In genomic region chr20:4663044-4663443, GRCh38 we compare ENCODE assay signal across 23 cellular contexts. TPM values are rescaled to one million over a fixed set of nuclear protein-coding genes. Genes with fewer than 3 reads are reported as not detected.
DNase-seq lines count a peak whose midpoint lies in the region; FAIRE-seq and TF ChIP-seq lines count a peak whose summit lies in the region.
"Had no signal": no experiment of that assay in that cellular context is flagged by ENCODE, and none has a peak within 500 bp of the region (broad histone marks: within the 10 kb centered on the region; RNA-seq: fewer than 3 reads in every experiment).

No MANE protein-coding gene starts in this region.

- H3K4ac ChIP-seq in neuronal stem cell (ENCODE audit: low read length), result no peak overlapping the region

- no peaks in the 10 kb centered on the region for H3K27me3 ChIP-seq in mammary epithelial cell (ENCODE audit: insufficient read depth, low read length)
- no peaks in the 10 kb centered on the region for H3K27me3 ChIP-seq in bronchial epithelial cell (ENCODE audit: control insufficient read depth, insufficient read depth, low read length)
- H3K27me3 ChIP-seq in neuronal stem cell (ENCODE audit: control insufficient read depth in 3 of 3, insufficient read depth in 3 of 3, low read depth in 1 of 3, low read length in 3 of 3), result no peaks in the 10 kb centered on the region

- H3K4me1 ChIP-seq in mammary epithelial cell (ENCODE audit: insufficient read depth, low read length) (peaks cover 32% of the 10 kb centered on the region), neuronal stem cell (ENCODE audit: control insufficient read depth in 2 of 2, insufficient read depth in 1 of 2, low read depth in 1 of 2, low read length in 2 of 2) (no peaks in the 10 kb centered on the region)

- H3K9me3 ChIP-seq in mammary epithelial cell (replicated peaks; ENCODE audit: insufficient read depth, low read length), result no peaks in the 10 kb centered on the region
- peaks cover 0 to 2% of the 10 kb centered on the region in 2 donors for H3K9me3 ChIP-seq in neuronal stem cell (replicated peaks in 1 of 2; ENCODE audit: control insufficient read depth in 2 of 2, insufficient read depth in 1 of 2, low read depth in 1 of 2, low read length in 2 of 2)

- H3K4me3 ChIP-seq in mammary epithelial cell (replicated peaks in 1 of 3; ENCODE audit: insufficient read depth in 1 of 3, low read depth in 2 of 3, low read length in 3 of 3) (no peak overlapping the region), bronchial epithelial cell (ENCODE audit: low read depth, low read length) (no peak overlapping the region), neuronal stem cell (ENCODE audit: low read length in 2 of 2) (no peak overlapping the region)
- H3K4me3 ChIP-seq: GM23338 had no signal

- in situ Hi-C loops in mammary epithelial cell (cut with MboI; ENCODE audit: low sequenced_read_pairs in 2 of 2), result no loop called here

- no peak for TF ChIP-seq CTCF in mammary epithelial cell (conservative IDR thresholded peaks at IDR 0.05 in 1 of 2, IDR thresholded peaks at IDR 0.05 in 1 of 2; ENCODE audit: extremely low read depth in 1 of 2, insufficient read depth in 1 of 2, low read depth in 1 of 2, low read length in 2 of 2)
- TF ChIP-seq CTCF in MCF 10A (IDR thresholded peaks at IDR 0.05; ENCODE audit: unreplicated experiment), result no peak
- no peak for TF ChIP-seq CTCF in RWPE1 (conservative IDR thresholded peaks at IDR 0.05; ENCODE audit: low read depth)
- no peak for TF ChIP-seq CTCF in bronchial epithelial cell (IDR thresholded peaks at IDR 0.05; ENCODE audit: insufficient read depth, low read length, severe bottlenecking)

- no peaks in the 10 kb centered on the region for H3K36me3 ChIP-seq in mammary epithelial cell (ENCODE audit: insufficient read depth, low read length)
- H3K36me3 ChIP-seq in bronchial epithelial cell (ENCODE audit: control insufficient read depth, insufficient read depth, low read length), result no peaks in the 10 kb centered on the region
- H3K36me3 ChIP-seq in neuronal stem cell (replicated peaks in 1 of 2; ENCODE audit: control insufficient read depth in 2 of 2, insufficient read depth in 2 of 2, low read length in 2 of 2), result no peaks in the 10 kb centered on the region

- no peaks in the 10 kb centered on the region for H3K9me3 Mint-ChIP-seq in MCF 10A (ENCODE audit: unreplicated experiment)
- H3K9me3 Mint-ChIP-seq: CD4-positive, alpha-beta memory T cell; GM23338; H9; HFFc6 had no signal

- H3K4me1 Mint-ChIP-seq in MCF 10A (ENCODE audit: insufficient read depth, unreplicated experiment), result peaks cover 26% of the 10 kb centered on the region

- no peak overlapping the region for H3K4me3 Mint-ChIP-seq in MCF 10A (ENCODE audit: unreplicated experiment)
- H3K4me3 Mint-ChIP-seq: CD4-positive, alpha-beta memory T cell; GM23338; H9; HFFc6 had no signal

- BruUV-seq in mammary epithelial cell (replicated peaks; lab: Mats Ljungman, UMichigan) (no TSS peak), MCF 10A (replicated peaks; lab: Mats Ljungman, UMichigan) (no TSS peak)

- H3K27ac Mint-ChIP-seq in MCF 10A (ENCODE audit: low read depth, unreplicated experiment), result no peak overlapping the region
- H3K27ac Mint-ChIP-seq: GM23338, H9, HFFc6 had no signal

- H3K36me3 Mint-ChIP-seq in MCF 10A (ENCODE audit: insufficient read depth, unreplicated experiment), result no peaks in the 10 kb centered on the region
- H3K36me3 Mint-ChIP-seq: CD4-positive, alpha-beta memory T cell had no signal

- H3K79me2 ChIP-seq in mammary epithelial cell (ENCODE audit: insufficient read depth, low read length), result no peaks in the 10 kb centered on the region

- POLR2A ChIA-PET in MCF 10A (lab: Yijun Ruan, JAX) (interaction anchor here (0.5 kb wide), 1 partner anchor 65 kb away, joined by 3 read pairs; no protein-coding TSS in a partner anchor), RWPE1 (lab: Yijun Ruan, JAX; ENCODE audit: low non-redundant PET) (no interaction called here)

- no peak overlapping the region for H3K9ac ChIP-seq in mammary epithelial cell (ENCODE audit: insufficient read depth, low read length)
- no peak overlapping the region for H3K9ac ChIP-seq in neuronal stem cell (ENCODE audit: low read depth, low read length, poor library complexity)

- DNase-seq in mammary epithelial cell, result no peak
- no peak for DNase-seq in MCF 10A (ENCODE audit: unreplicated experiment)
- no peak for DNase-seq in RWPE1 (ENCODE audit: low spot score)
- DNase-seq in bronchial epithelial cell (ENCODE audit: low read depth), result no peak
- no peak for DNase-seq in neuronal stem cell (ENCODE audit: low spot score)
- no peak for DNase-seq in NCI-H1092 treated with DMSO at 0.1 percent for 48 hours (lab: John Stamatoyannopoulos, UW)
- no peak for DNase-seq in NCI-H82 treated with DMSO at 0.1 percent for 48 hours (lab: John Stamatoyannopoulos, UW; ENCODE audit: unreplicated experiment)
- DNase-seq in activated gamma-delta T cell (lab: John Stamatoyannopoulos, UW), result no peak
- DNase-seq: C1 segment of cervical spinal cord; Calu3; CD4-positive, alpha-beta memory T cell; COR-L47; DMS53; DMS79 treated with DMSO at 0.1 percent for 48 hours; GF-D8; H9; HFFc6 had no signal

- no peak overlapping the region for H2BK5ac ChIP-seq in neuronal stem cell (ENCODE audit: low read length)

- H3K27me3 Mint-ChIP-seq in MCF 10A (ENCODE audit: insufficient read depth, unreplicated experiment), result no peaks in the 10 kb centered on the region

- no peak overlapping the region for H4K91ac ChIP-seq in neuronal stem cell (ENCODE audit: low read depth, low read length, poor library complexity)

- no peak overlapping the region for H2AK5ac ChIP-seq in neuronal stem cell (ENCODE audit: low read depth, low read length)

- dilution Hi-C loops in mammary epithelial cell (cut with HindIII; ENCODE audit: low sequenced_read_pairs), result loop anchor here (5.0 kb wide), 1 partner anchor 41 kb away; no protein-coding TSS in a partner anchor

- peak overlapping the region; percentile 10 for H2BK120ac ChIP-seq in neuronal stem cell (ENCODE audit: low read depth, low read length)

- H2AFZ ChIP-seq in mammary epithelial cell (ENCODE audit: low read depth, low read length) (peak overlapping the region; percentile 49), neuronal stem cell (ENCODE audit: low read length) (no peak overlapping the region)
- H2AFZ ChIP-seq: GM23338 had no signal

- no peak overlapping the region for H2BK15ac ChIP-seq in neuronal stem cell (ENCODE audit: low read length)

- no peak overlapping the region for H4K8ac ChIP-seq in neuronal stem cell (ENCODE audit: low read depth, low read length)

- H2BK12ac ChIP-seq in neuronal stem cell (ENCODE audit: low read length), result no peak overlapping the region

- no peaks in the 10 kb centered on the region for H3K79me1 ChIP-seq in neuronal stem cell (ENCODE audit: low read depth, low read length)

- CTCF ChIA-PET in mammary epithelial cell (lab: Charles Lee; ENCODE audit: low non-redundant PET) (no interaction called here), MCF 10A (lab: Yijun Ruan, JAX) (interaction anchor here (1.8 kb wide), 1 partner anchor 45 kb away, joined by 6 read pairs; no protein-coding TSS in a partner anchor), RWPE1 (lab: Yijun Ruan, JAX) (interaction anchor here (0.5 to 0.6 kb wide), 2 partner anchors 10 to 26 kb away, joined by 4 to 7 read pairs; no protein-coding TSS in a partner anchor)

- 100% methylated on average over 3 of the region's 3 CpGs for WGBS in mammary epithelial cell (ENCODE audit: low coverage, missing lambda C conversion rate)
- no CpG with 5 or more reads among the region's 3 CpGs for WGBS in neuronal stem cell (ENCODE audit: extremely low coverage in 2 of 2, insufficient read length in 2 of 2, insufficient replicate concordance in 1 of 2), 2 donors

- H3K14ac ChIP-seq in neuronal stem cell (ENCODE audit: low read length), result no peak overlapping the region

- intact Hi-C loops in mammary epithelial cell (cut with micrococcal nuclease) (no loop called here), MCF 10A (cut with micrococcal nuclease) (no loop called here)

- no peaks in the 10 kb centered on the region for H4K20me1 ChIP-seq in mammary epithelial cell (ENCODE audit: insufficient read depth, low read length)

- H3K27ac ChIP-seq in mammary epithelial cell (ENCODE audit: insufficient read depth, low read depth, low read length) (no peak overlapping the region), RWPE1 (peak overlapping the region; percentile 15; the same call in 1 of the 2 replicates), neuronal stem cell (replicated peaks; ENCODE audit: low read length) (no peak overlapping the region)

- FAIRE-seq in bronchial epithelial cell (lab: Jason Lieb, UNC), result peak; percentile 32
- FAIRE-seq: GM12891, GM18507 had no signal

- no peak overlapping the region for H3K23ac ChIP-seq in neuronal stem cell (ENCODE audit: low read depth, low read length, poor library complexity)

- H3K18ac ChIP-seq in neuronal stem cell (ENCODE audit: low read length), result no peak overlapping the region

- H3K4me2 ChIP-seq in mammary epithelial cell (ENCODE audit: insufficient read depth, low read depth, low read length), result no peak overlapping the region
- H3K4me2 ChIP-seq in neuronal stem cell (ENCODE audit: insufficient read depth, low read length, poor library complexity, severe bottlenecking), result no peak overlapping the region
- H3K4me2 ChIP-seq: GM23338 had no signal

RNA-seq across cellular contexts. Expression of gene PRNP, which starts 23.2 kb away (rescaled TPM):
- total RNA-seq in mammary epithelial cell (100 to 1,000 TPM; 676 to 841 TPM), MCF 10A (2022) (281 and 317 TPM in 2 replicates), bronchial epithelial cell (764 and 840 TPM in 2 replicates)
- polyA plus RNA-seq in mammary epithelial cell, result 1,147 TPM
- 442 TPM for polyA minus RNA-seq in mammary epithelial cell
- polyA plus RNA-seq in neuronal stem cell (2013, experiment 1 of 2), result 7.3 TPM
- 7.2 TPM for polyA plus RNA-seq in neuronal stem cell (2013, experiment 2 of 2)

RNA-seq across cellular contexts. Expression of gene PRND, which starts 58.7 kb away (rescaled TPM):
- total RNA-seq in mammary epithelial cell, result not detected
- polyA plus RNA-seq in mammary epithelial cell, result not detected
- not detected for polyA minus RNA-seq in mammary epithelial cell
- total RNA-seq in MCF 10A (2022), result not detected in 2 replicates
- total RNA-seq in bronchial epithelial cell, result not detected in 2 replicates
- polyA plus RNA-seq in neuronal stem cell (2013, experiment 1 of 2), result not detected
- polyA plus RNA-seq in neuronal stem cell (2013, experiment 2 of 2), result not detected
- total RNA-seq: Calu3; CD4-positive, alpha-beta memory T cell; Daoy; G401 had no signal
- polyA plus RNA-seq: BJ, GM23338 had no signal
